In the genomic region with DNA sequence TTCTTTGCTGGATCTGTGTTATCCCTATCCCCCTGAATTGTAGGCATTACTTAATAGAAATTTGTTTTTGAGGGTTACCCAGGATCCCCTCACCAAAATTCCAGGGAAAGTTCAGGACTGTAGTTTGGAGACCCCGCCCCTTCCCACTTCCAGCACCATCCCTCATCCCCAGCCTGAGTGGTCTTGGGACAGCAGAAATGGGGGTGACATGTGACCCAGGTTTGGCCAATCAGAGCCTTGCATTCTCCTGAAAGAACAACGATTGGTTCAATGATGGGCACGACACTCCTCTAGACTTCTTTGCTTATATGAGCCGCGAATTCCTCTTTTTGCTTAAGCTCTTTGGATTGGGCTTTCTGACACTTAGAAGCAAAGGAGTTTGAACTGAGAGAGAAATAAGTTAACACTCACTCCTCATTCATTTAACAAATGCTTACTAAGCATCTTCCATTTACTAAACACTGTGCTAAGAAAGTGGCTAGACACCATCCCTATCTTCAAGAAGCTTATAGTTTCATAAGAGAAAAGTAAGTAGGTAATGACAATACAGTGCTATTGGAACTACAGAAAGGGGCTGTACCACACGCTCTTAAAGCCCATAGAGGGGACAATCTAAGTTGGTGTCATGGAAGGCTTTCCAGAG, we compare ENCODE assay signal across 26 cellular contexts. TPM values are rescaled to one million over a fixed set of nuclear protein-coding genes. Genes with fewer than 3 reads are reported as not detected.
A peak's percentile ranks its signal among the peaks of the same experiment; 100 is the strongest.
DNase-seq lines count a peak whose midpoint lies in the region; ATAC-seq, FAIRE-seq and TF ChIP-seq lines count a peak whose summit lies in the region.
"Had no signal": no experiment of that assay in that cellular context is flagged by ENCODE, and none has a peak within 500 bp of the region (broad histone marks: within the 10 kb centered on the region; RNA-seq: fewer than 3 reads in every experiment).

No MANE protein-coding gene starts in this region.

- peaks cover 55 to 73% (median 63%) of the 10 kb centered on the region in 3 donors for H3K4me1 Mint-ChIP-seq in CD8-positive, alpha-beta memory T cell

- no peaks in the 10 kb centered on the region for H3K9me3 ChIP-seq in CD8-positive, alpha-beta memory T cell (ENCODE audit: low read length)
- no peaks in the 10 kb centered on the region for H3K9me3 ChIP-seq in K562 (replicated peaks; ENCODE audit: control insufficient read depth, insufficient read depth, low read depth, low read length)
- H3K9me3 ChIP-seq: gastrocnemius medialis, neutrophil, SJSA1, spleen, thoracic aorta had no signal

- WGBS in K562 (ENCODE audit: insufficient coverage, low coverage, missing lambda C conversion rate) = 91% methylated on average over 6 of the region's 6 CpGs

- peaks cover 0 to 1% (median 0%) of the 10 kb centered on the region in 3 donors for H3K36me3 Mint-ChIP-seq in CD8-positive, alpha-beta memory T cell

- H3K36me3 ChIP-seq in CD8-positive, alpha-beta memory T cell (ENCODE audit: insufficient read depth, low read length) = no peaks in the 10 kb centered on the region
- no peaks in the 10 kb centered on the region for H3K36me3 ChIP-seq in K562 (ENCODE audit: control insufficient read depth, insufficient read depth, low read length)
- H3K36me3 ChIP-seq: gastrocnemius medialis, neutrophil, SJSA1, spleen, thoracic aorta had no signal

- no peak overlapping the region for H3K4me3 Mint-ChIP-seq in CD8-positive, alpha-beta memory T cell
- H3K4me3 Mint-ChIP-seq: dendritic cell treated with granulocyte-macrophage colony-stimulating factor and Interleukin-4, amounts not matched to agents 40 ng/mL and 50 ng/mL, for 4 days had no signal

- no peak for TF ChIP-seq EP300 in K562 (IDR thresholded peaks at IDR 0.05; ENCODE audit: low read length)

- no peaks in the 10 kb centered on the region for H3K79me2 ChIP-seq in K562 (ENCODE audit: control insufficient read depth, insufficient read depth, low read length)

- H3K27me3 Mint-ChIP-seq in CD8-positive, alpha-beta memory T cell = no peaks in the 10 kb centered on the region
- H3K27me3 Mint-ChIP-seq: dendritic cell treated with granulocyte-macrophage colony-stimulating factor and Interleukin-4, amounts not matched to agents 40 ng/mL and 50 ng/mL, for 4 days had no signal

- CTCF ChIA-PET in CD8-positive, alpha-beta memory T cell (lab: Charles Lee) = interaction anchor here (1.7 kb wide), 1 partner anchor 52 kb away, joined by 3 read pairs; a partner anchor contains a TSS
- CTCF ChIA-PET in K562 (lab: Yijun Ruan, JAX; ENCODE audit: low intra/inter-chr PET ratio) = no interaction called here

- no peak for FAIRE-seq in K562 (lab: Jason Lieb, UNC)

- no peak overlapping the region for H3K27ac ChIP-seq in CD8-positive, alpha-beta memory T cell (ENCODE audit: low read depth, low read length)
- H3K27ac ChIP-seq in K562 (ENCODE audit: extremely low read depth, low read depth, low read length) = peak overlapping the region; percentile 53; the same call in 2 of the 3 replicates
- H3K27ac ChIP-seq: gastrocnemius medialis, HL-60, neutrophil, SJSA1, spleen, thoracic aorta had no signal

- intact Hi-C loops in K562 (cut with micrococcal nuclease) = no loop called here

- no TSS peak for BruUV-seq in K562 (replicated peaks; lab: Mats Ljungman, UMichigan)

- POLR2A ChIA-PET in CD8-positive, alpha-beta memory T cell (lab: Charles Lee) = no interaction called here
- POLR2A ChIA-PET in K562 (lab: Yijun Ruan, JAX) = interaction anchor here (0.9 to 2.0 kb wide), 4 partner anchors 9 to 16 kb away, joined by 4 to 9 read pairs (median 4); no protein-coding TSS in a partner anchor

- no peaks in the 10 kb centered on the region for H3K9me3 Mint-ChIP-seq in CD8-positive, alpha-beta memory T cell
- H3K9me3 Mint-ChIP-seq: dendritic cell treated with granulocyte-macrophage colony-stimulating factor and Interleukin-4, amounts not matched to agents 40 ng/mL and 50 ng/mL, for 4 days had no signal

- no peaks in the 10 kb centered on the region for H4K20me1 ChIP-seq in K562 (replicated peaks; ENCODE audit: control insufficient read depth, insufficient read depth, low read length)

- peak overlapping the region in 7 of 8 donors; percentile 2 to 92 (median 58) for H3K27ac Mint-ChIP-seq in CD8-positive, alpha-beta memory T cell
- H3K27ac Mint-ChIP-seq: dendritic cell treated with granulocyte-macrophage colony-stimulating factor and Interleukin-4, amounts not matched to agents 40 ng/mL and 50 ng/mL, for 4 days had no signal

- peak; percentile 16 for ATAC-seq in GM18858 (IDR thresholded peaks at IDR 0.05; ENCODE audit: unreplicated experiment)
- ATAC-seq in HG03521 (IDR thresholded peaks at IDR 0.05; ENCODE audit: unreplicated experiment) = peak; percentile 18
- ATAC-seq in K562 = peak; percentile 5; the same call in 1 of the 3 replicates
- no peak for ATAC-seq in GM18873 (IDR thresholded peaks at IDR 0.05; ENCODE audit: low FRiP score, unreplicated experiment)
- ATAC-seq: gastrocnemius medialis, left lobe of liver had no signal

- H3K4me2 ChIP-seq in K562 (ENCODE audit: insufficient read depth, low read length) = no peak overlapping the region

- peaks cover 3% of the 10 kb centered on the region for H3K9me1 ChIP-seq in K562 (ENCODE audit: control insufficient read depth, insufficient read depth, low read length)

- no peak for TF ChIP-seq CTCF in K562 (IDR thresholded peaks at IDR 0.05 in 2 of 3, conservative IDR thresholded peaks at IDR 0.05 in 1 of 3; ENCODE audit: insufficient read depth in 2 of 3, low read depth in 1 of 3, low read length in 3 of 3)
- TF ChIP-seq CTCF in foreskin fibroblast (IDR thresholded peaks at IDR 0.05; ENCODE audit: low read depth, low read length) = no peak

- in situ Hi-C loops in K562 (cut with MboI) = no loop called here

- H2AFZ ChIP-seq in K562 (ENCODE audit: low read depth, low read length) = peak overlapping the region; percentile 90

- H3K4me1 ChIP-seq in CD8-positive, alpha-beta memory T cell (ENCODE audit: insufficient read depth, low read length) = peaks cover 66% of the 10 kb centered on the region
- peaks cover 6 to 39% of the 10 kb centered on the region in 2 experiments; a peak in 4 of 5 replicates for H3K4me1 ChIP-seq in K562 (replicated peaks in 1 of 2; ENCODE audit: control insufficient read depth in 2 of 2, insufficient read depth in 2 of 2, low read length in 2 of 2)
- H3K4me1 ChIP-seq: gastrocnemius medialis had no signal

- H3K9ac ChIP-seq in K562 (ENCODE audit: insufficient read depth in 1 of 2, low read depth in 2 of 2, low read length in 2 of 2) = no peak overlapping the region

- no peak overlapping the region for H3K4me3 ChIP-seq in CD8-positive, alpha-beta memory T cell (ENCODE audit: low read length)
- H3K4me3 ChIP-seq in K562 = no peak overlapping the region
- no peak overlapping the region for H3K4me3 ChIP-seq in foreskin fibroblast (ENCODE audit: low read depth in 1 of 2, low read length in 2 of 2)
- H3K4me3 ChIP-seq: gastrocnemius medialis, SJSA1, spleen, thoracic aorta had no signal

- no peak for DNase-seq in CD8-positive, alpha-beta memory T cell
- DNase-seq in K562 (ENCODE audit: extremely low read depth in 1 of 4, low spot score in 3 of 4) (peak in 3 of 4 experiments; percentile 41 to 54 (median 44)), foreskin fibroblast (no peak), amygdala (lab: John Stamatoyannopoulos, UW) (no peak), OCI-M1 (lab: John Stamatoyannopoulos, UW) (no peak)
- DNase-seq: activated naive CD4-positive, alpha-beta T cell treated with anti-CD3 and anti-CD28 coated beads, Interleukin-2, amount 50 U/mL, for 16 hours; activated T-cell treated with anti-CD3 and anti-CD28 coated beads for 4 hours; DMS 273 treated with DMSO at 0.1 percent for 48 hours; gastrocnemius medialis; GDM1; KG1; midbrain; NCI-H2029; NCI-H446; spleen; stimulated activated CD8-positive, alpha-beta memory T cell treated with anti-CD3 and anti-CD28 coated beads, Interleukin-4, amount 100 ng/mL, for 48 hours; T-helper 9 cell had no signal

- no peaks in the 10 kb centered on the region for H3K27me3 ChIP-seq in CD8-positive, alpha-beta memory T cell (ENCODE audit: insufficient read depth, low read length, poor library complexity, severe bottlenecking)
- no peaks in the 10 kb centered on the region for H3K27me3 ChIP-seq in K562 (ENCODE audit: control insufficient read depth in 2 of 2, insufficient read depth in 2 of 2, low read length in 2 of 2)
- H3K27me3 ChIP-seq: gastrocnemius medialis, neutrophil, SJSA1, spleen had no signal

- no peak for TF ChIP-seq POLR2A in K562 (conservative IDR thresholded peaks at IDR 0.05)

- TF ChIP-seq RAD21 in K562 (CRISPR knock-in tag; conservative IDR thresholded peaks at IDR 0.05 in 1 of 2, IDR thresholded peaks at IDR 0.05 in 1 of 2) = no peak

RNA-seq across cellular contexts. Expression of a gene that starts 24.9 kb away (rescaled TPM):
- 10 to 100 TPM; 10.2 to 11.7 TPM for total RNA-seq in CD8-positive, alpha-beta memory T cell
- 17.9 TPM for polyA plus RNA-seq in CD8-positive, alpha-beta memory T cell
- 9.3 and 9.5 TPM in 2 replicates for total RNA-seq in K562 (2011; cell fraction: chromatin; rRNA removed; ENCODE audit: low replicate concordance)
- total RNA-seq in K562 (2011; cell fraction: nucleolus; rRNA removed) = 12.0 and 12.5 TPM in 2 replicates
- total RNA-seq in K562 (2011; cell fraction: nucleoplasm; rRNA removed) = 13.9 and 16.5 TPM in 2 replicates
- 3.0 and 3.7 TPM in 2 replicates for total RNA-seq in K562 (2014; rRNA removed)
- 4.3 and 4.7 TPM in 2 replicates for total RNA-seq in K562 (2014; rRNA removed; fragmentation: Illumina TruSeq; extraction: Trizol)
- 2.9 and 3.2 TPM in 2 replicates for total RNA-seq in K562 (2015; rRNA removed; fragmentation: Illumina TruSeq; extraction: Trizol)
- 5.4 and 7.1 TPM in 2 replicates for total RNA-seq in K562 (2021)
- polyA plus RNA-seq in K562 (2011; rRNA removed) = 10.2 and 15.4 TPM in 2 replicates
- polyA plus RNA-seq in K562 (2011; cell fraction: cytosol; rRNA removed) = 12.7 and 14.5 TPM in 2 replicates
- 5.0 and 7.7 TPM in 2 replicates for polyA plus RNA-seq in K562 (2011; cell fraction: nucleus; rRNA removed)
- 4.1 and 5.7 TPM in 2 replicates for polyA plus RNA-seq in K562 (2012)
- polyA plus RNA-seq in K562 (2014; fragmentation: Illumina TruSeq; extraction: Trizol) = 4.3 and 5.1 TPM in 2 replicates
- 1 to 10 TPM; 1.4 TPM for polyA plus RNA-seq in K562 (2014; fragmentation: Nextera tagmentation; extraction: Ambion mirVana)
- 3.5 and 3.8 TPM in 2 replicates for polyA plus RNA-seq in K562 (2014; rRNA removed)
- polyA minus RNA-seq in K562 (2011; rRNA and poly(A)+ RNA removed) = 13.6 and 19.4 TPM in 2 replicates
- polyA minus RNA-seq in K562 (2011; cell fraction: cytosol; rRNA and poly(A)+ RNA removed) = 7.9 and 11.4 TPM in 2 replicates
- 4.6 and 9.8 TPM in 2 replicates for polyA minus RNA-seq in K562 (2011; cell fraction: nucleus; rRNA and poly(A)+ RNA removed)

RNA-seq across cellular contexts. Expression of a gene that starts 52.5 kb away (rescaled TPM):
- total RNA-seq in CD8-positive, alpha-beta memory T cell = 100 to 1,000 TPM; 262 to 263 TPM
- 59.0 TPM for polyA plus RNA-seq in CD8-positive, alpha-beta memory T cell
- total RNA-seq in K562 (2011; cell fraction: chromatin; rRNA removed; ENCODE audit: low replicate concordance) = 257 and 369 TPM in 2 replicates
- 237 and 246 TPM in 2 replicates for total RNA-seq in K562 (2011; cell fraction: nucleolus; rRNA removed)
- total RNA-seq in K562 (2011; cell fraction: nucleoplasm; rRNA removed) = 205 and 228 TPM in 2 replicates
- total RNA-seq in K562 (2014; rRNA removed) (245 and 270 TPM in 2 replicates), K562 (2014; rRNA removed; fragmentation: Illumina TruSeq; extraction: Trizol) (211 and 223 TPM in 2 replicates), K562 (2015; rRNA removed; fragmentation: Illumina TruSeq; extraction: Trizol) (250 and 258 TPM in 2 replicates), K562 (2021) (187 and 202 TPM in 2 replicates)
- polyA plus RNA-seq in K562 (2011; rRNA removed) (262 and 272 TPM in 2 replicates), K562 (2014; fragmentation: Illumina TruSeq; extraction: Trizol) (222 and 263 TPM in 2 replicates), K562 (2014; fragmentation: Nextera tagmentation; extraction: Ambion mirVana) (100 to 1,000 TPM in 1 of 2 experiments, 10 to 100 TPM in 1; 76.1 to 141 TPM), K562 (2014; rRNA removed) (238 and 264 TPM in 2 replicates)
- 181 and 231 TPM in 2 replicates for polyA plus RNA-seq in K562 (2011; cell fraction: cytosol; rRNA removed)
- polyA plus RNA-seq in K562 (2011; cell fraction: nucleus; rRNA removed) = 455 and 511 TPM in 2 replicates
- 160 and 166 TPM in 2 replicates for polyA plus RNA-seq in K562 (2012)
- 320 and 341 TPM in 2 replicates for polyA minus RNA-seq in K562 (2011; rRNA and poly(A)+ RNA removed)
- polyA minus RNA-seq in K562 (2011; cell fraction: cytosol; rRNA and poly(A)+ RNA removed) = 122 and 130 TPM in 2 replicates
- polyA minus RNA-seq in K562 (2011; cell fraction: nucleus; rRNA and poly(A)+ RNA removed) = 198 and 295 TPM in 2 replicates

Comparison
In these comparisons a context has a peak if more than half of its experiments do, and no peak if none do; other contexts are left out.
1. DNase-seq: peak in K562 (3 of 4); none in CD8-positive, alpha-beta memory T cell (0 of 5), foreskin fibroblast (0 of 2), amygdala (0 of 56) and OCI-M1 (single experiment).